In the genomic region with DNA sequence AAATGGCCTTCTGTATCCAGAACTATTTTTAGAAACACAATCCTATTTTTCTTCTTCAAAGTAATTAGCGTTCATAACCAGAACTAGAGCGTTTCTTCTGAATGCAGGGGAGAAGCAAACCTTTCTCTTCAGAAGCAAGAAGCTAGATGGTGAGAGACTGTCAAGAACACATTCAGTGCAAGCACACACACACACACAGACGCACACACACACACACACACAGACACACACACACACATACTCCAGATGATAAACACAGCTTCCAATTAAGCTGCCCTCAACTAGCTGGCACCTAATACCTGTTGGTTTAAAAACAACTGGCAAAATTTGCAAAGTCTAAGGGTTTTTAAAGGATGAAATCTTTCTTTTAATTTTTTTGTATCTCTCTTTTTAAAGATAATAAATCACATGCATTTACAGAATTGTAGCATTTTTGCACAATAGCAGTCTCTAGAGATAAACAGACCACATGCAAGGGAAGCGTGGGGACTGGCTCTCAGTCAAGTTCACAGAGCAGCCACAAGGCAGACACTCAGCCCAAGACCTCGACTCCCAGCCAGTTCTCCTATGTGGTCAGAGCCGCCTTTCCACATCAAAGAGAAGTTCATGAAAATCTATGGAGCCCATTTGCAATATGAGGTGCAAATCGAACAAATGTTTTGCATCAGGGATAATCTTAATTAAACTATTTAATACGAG, we compare ENCODE assay signal across 1 cellular context.
TF ChIP-seq lines count a peak whose summit lies in the region.

No MANE protein-coding gene starts in this region.

TF ChIP-seq in SK-N-SH, 30 proteins besides CTCF, POLR2A, EP300 and RAD21 (continued from another document):
- TF ChIP-seq, protein P1, sequence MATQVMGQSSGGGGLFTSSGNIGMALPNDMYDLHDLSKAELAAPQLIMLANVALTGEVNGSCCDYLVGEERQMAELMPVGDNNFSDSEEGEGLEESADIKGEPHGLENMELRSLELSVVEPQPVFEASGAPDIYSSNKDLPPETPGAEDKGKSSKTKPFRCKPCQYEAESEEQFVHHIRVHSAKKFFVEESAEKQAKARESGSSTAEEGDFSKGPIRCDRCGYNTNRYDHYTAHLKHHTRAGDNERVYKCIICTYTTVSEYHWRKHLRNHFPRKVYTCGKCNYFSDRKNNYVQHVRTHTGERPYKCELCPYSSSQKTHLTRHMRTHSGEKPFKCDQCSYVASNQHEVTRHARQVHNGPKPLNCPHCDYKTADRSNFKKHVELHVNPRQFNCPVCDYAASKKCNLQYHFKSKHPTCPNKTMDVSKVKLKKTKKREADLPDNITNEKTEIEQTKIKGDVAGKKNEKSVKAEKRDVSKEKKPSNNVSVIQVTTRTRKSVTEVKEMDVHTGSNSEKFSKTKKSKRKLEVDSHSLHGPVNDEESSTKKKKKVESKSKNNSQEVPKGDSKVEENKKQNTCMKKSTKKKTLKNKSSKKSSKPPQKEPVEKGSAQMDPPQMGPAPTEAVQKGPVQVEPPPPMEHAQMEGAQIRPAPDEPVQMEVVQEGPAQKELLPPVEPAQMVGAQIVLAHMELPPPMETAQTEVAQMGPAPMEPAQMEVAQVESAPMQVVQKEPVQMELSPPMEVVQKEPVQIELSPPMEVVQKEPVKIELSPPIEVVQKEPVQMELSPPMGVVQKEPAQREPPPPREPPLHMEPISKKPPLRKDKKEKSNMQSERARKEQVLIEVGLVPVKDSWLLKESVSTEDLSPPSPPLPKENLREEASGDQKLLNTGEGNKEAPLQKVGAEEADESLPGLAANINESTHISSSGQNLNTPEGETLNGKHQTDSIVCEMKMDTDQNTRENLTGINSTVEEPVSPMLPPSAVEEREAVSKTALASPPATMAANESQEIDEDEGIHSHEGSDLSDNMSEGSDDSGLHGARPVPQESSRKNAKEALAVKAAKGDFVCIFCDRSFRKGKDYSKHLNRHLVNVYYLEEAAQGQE (IDR thresholded peaks at IDR 0.05; ENCODE audit: low read depth, low read length) = no peak
- TF ChIP-seq RFX5 (IDR thresholded peaks at IDR 0.05; ENCODE audit: low read length) (no peak), GATA2 (CRISPR knock-in tag; IDR thresholded peaks at IDR 0.05) (0 out of 2 replicates have a peak, but pooled peaks have one; percentile 12)
